Comparison of ENCODE assay signal across 11 cellular contexts in the genomic region with DNA sequence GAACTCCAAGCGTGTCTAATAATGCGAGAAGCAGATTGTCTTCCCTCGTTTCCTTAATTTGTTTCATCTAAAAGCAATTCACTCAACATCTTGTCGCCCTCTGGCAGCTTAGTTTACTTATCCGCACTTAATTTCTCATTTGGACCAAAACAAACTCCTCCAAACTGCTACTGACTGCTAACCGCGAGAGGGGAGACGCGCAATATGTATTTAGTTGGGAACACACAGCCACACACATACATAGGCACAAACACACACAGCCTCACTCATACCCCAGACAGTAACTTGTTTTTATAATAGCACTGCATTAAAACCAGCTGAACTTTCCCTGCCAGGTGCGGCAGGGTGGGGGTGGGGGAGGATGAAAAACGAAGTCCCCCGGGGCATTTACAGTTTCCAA. TPM values are rescaled to one million over a fixed set of nuclear protein-coding genes. Genes with fewer than 3 reads are reported as not detected.
DNase-seq lines count a peak whose midpoint lies in the region; ATAC-seq and TF ChIP-seq lines count a peak whose summit lies in the region.
"Had no signal": no experiment of that assay in that cellular context is flagged by ENCODE, and none has a peak within 500 bp of the region (broad histone marks: within the 10 kb centered on the region; RNA-seq: fewer than 3 reads in every experiment).

No MANE protein-coding gene starts in this region.

- H3K79me2 ChIP-seq in GM23338 (replicated peaks; ENCODE audit: insufficient read depth) = no peaks in the 10 kb centered on the region

- no peak for ATAC-seq in GM23338
- no peak for ATAC-seq in gastrocnemius medialis
- ATAC-seq in HG03139 (IDR thresholded peaks at IDR 0.05; ENCODE audit: unreplicated experiment) = no peak
- no peak for ATAC-seq in GM21390 (IDR thresholded peaks at IDR 0.05; ENCODE audit: unreplicated experiment)
- ATAC-seq in stimulated activated effector memory CD8-positive, alpha-beta T cell treated with anti-CD3 and anti-CD28 coated beads, Interleukin-12 subunit alpha, Interleukin-12 subunit beta, amount 100 ng/mL, for 72 hours = no peak
- ATAC-seq: effector memory CD8-positive, alpha-beta T cell had no signal

- H2AFZ ChIP-seq in GM23338 = peak overlapping the region; percentile 72

- H3K36me3 Mint-ChIP-seq in GM23338 (ENCODE audit: low read depth) = no peaks in the 10 kb centered on the region; the same call in 2 of the 3 replicates
- no peaks in the 10 kb centered on the region for H3K36me3 Mint-ChIP-seq in stimulated activated effector memory CD8-positive, alpha-beta T cell treated with anti-CD3 and anti-CD28 coated beads, Interleukin-12 subunit alpha, Interleukin-12 subunit beta, amount 100 ng/mL, for 72 hours

- no peak for DNase-seq in GM23338 (ENCODE audit: low spot score)
- DNase-seq in WERI-Rb-1 = no peak
- DNase-seq in gastrocnemius medialis = no peak
- DNase-seq in stimulated activated effector memory CD8-positive, alpha-beta T cell treated with anti-CD3 and anti-CD28 coated beads, Interleukin-12 subunit alpha, Interleukin-12 subunit beta, amount 100 ng/mL, for 72 hours (ENCODE audit: low spot score in 2 of 2) = no peak
- no peak for DNase-seq in NOMO-1 treated with dmso at 0.1 percent for 144 hours (lab: John Stamatoyannopoulos, UW; ENCODE audit: unreplicated experiment)
- DNase-seq: effector memory CD8-positive, alpha-beta T cell; sigmoid colon had no signal

- H3K4me1 ChIP-seq in GM23338 (ENCODE audit: insufficient read depth) = peaks cover 20% of the 10 kb centered on the region; the same call in 1 of the 2 replicates
- peaks cover 8% of the 10 kb centered on the region for H3K4me1 ChIP-seq in iPS-15b (ENCODE audit: control insufficient read depth, insufficient read depth, low read length)
- H3K4me1 ChIP-seq in gastrocnemius medialis = peaks cover 15 to 19% of the 10 kb centered on the region in 2 donors

- H3K27me3 ChIP-seq in GM23338 (ENCODE audit: insufficient read depth) (peaks cover 72% of the 10 kb centered on the region), WERI-Rb-1 (ENCODE audit: insufficient read depth, low read depth, severe bottlenecking) (peaks cover 22% of the 10 kb centered on the region), iPS-15b (ENCODE audit: control insufficient read depth, insufficient read depth, low read length) (peaks cover 59% of the 10 kb centered on the region), gastrocnemius medialis (no peaks in the 10 kb centered on the region)

- H3K36me3 ChIP-seq in GM23338 (ENCODE audit: insufficient read depth) (no peaks in the 10 kb centered on the region), WERI-Rb-1 (no peaks in the 10 kb centered on the region), iPS-15b (ENCODE audit: control insufficient read depth, insufficient read depth, low read length) (no peaks in the 10 kb centered on the region), gastrocnemius medialis (no peaks in the 10 kb centered on the region)
- H3K36me3 ChIP-seq: sigmoid colon had no signal

- H3K27ac Mint-ChIP-seq in GM23338 = no peak overlapping the region
- H3K27ac Mint-ChIP-seq in stimulated activated effector memory CD8-positive, alpha-beta T cell treated with anti-CD3 and anti-CD28 coated beads, Interleukin-12 subunit alpha, Interleukin-12 subunit beta, amount 100 ng/mL, for 72 hours = no peak overlapping the region
- H3K27ac Mint-ChIP-seq: effector memory CD8-positive, alpha-beta T cell had no signal

- H4K20me1 ChIP-seq in GM23338 (replicated peaks; ENCODE audit: insufficient read depth) = peaks cover 6% of the 10 kb centered on the region; the same call in 1 of the 2 replicates

- H3K4me3 ChIP-seq in GM23338 = peak overlapping the region; percentile 84
- peak overlapping the region; percentile 84 for H3K4me3 ChIP-seq in WERI-Rb-1 (ENCODE audit: low read depth, low read length)
- peak overlapping the region; percentile 74 for H3K4me3 ChIP-seq in iPS-15b (ENCODE audit: low read depth, low read length)
- H3K4me3 ChIP-seq in gastrocnemius medialis = peak overlapping the region; percentile 73 to 93 (median 76)

- in situ Hi-C loops in gastrocnemius medialis (cut with MboI; ENCODE audit: low sequenced_read_pairs in 4 of 4) = loop anchor here in 1 of 4 donors (25.0 kb wide), 1 partner anchor 649 kb away; no protein-coding TSS in a partner anchor

- H3K4me2 ChIP-seq in GM23338 = peak overlapping the region; percentile 92

- H3K4me3 Mint-ChIP-seq in GM23338 = peak overlapping the region; percentile 92
- H3K4me3 Mint-ChIP-seq in stimulated activated effector memory CD8-positive, alpha-beta T cell treated with anti-CD3 and anti-CD28 coated beads, Interleukin-12 subunit alpha, Interleukin-12 subunit beta, amount 100 ng/mL, for 72 hours = no peak overlapping the region

- peaks cover 46% of the 10 kb centered on the region for H3K27me3 Mint-ChIP-seq in GM23338 (ENCODE audit: insufficient read depth, low read depth, poor library complexity)

- H3K9me3 ChIP-seq in WERI-Rb-1 (ENCODE audit: severe bottlenecking) (no peaks in the 10 kb centered on the region), iPS-15b (ENCODE audit: control insufficient read depth, insufficient read depth, low read length) (no peaks in the 10 kb centered on the region), gastrocnemius medialis (no peaks in the 10 kb centered on the region)
- H3K9me3 ChIP-seq: sigmoid colon had no signal

- no peak overlapping the region for H3K27ac ChIP-seq in GM23338 (ENCODE audit: low read depth)
- no peak overlapping the region for H3K27ac ChIP-seq in WERI-Rb-1
- no peak overlapping the region for H3K27ac ChIP-seq in gastrocnemius medialis
- H3K27ac ChIP-seq: sigmoid colon had no signal

- H3F3A ChIP-seq in GM23338 (replicated peaks; ENCODE audit: low read depth) = peaks cover 5% of the 10 kb centered on the region; the same call in 1 of the 2 replicates

- H3K9me3 Mint-ChIP-seq in GM23338 = no peaks in the 10 kb centered on the region
- no peaks in the 10 kb centered on the region for H3K9me3 Mint-ChIP-seq in stimulated activated effector memory CD8-positive, alpha-beta T cell treated with anti-CD3 and anti-CD28 coated beads, Interleukin-12 subunit alpha, Interleukin-12 subunit beta, amount 100 ng/mL, for 72 hours

- no peak for TF ChIP-seq POLR2A in gastrocnemius medialis (IDR thresholded peaks at IDR 0.05)

- peaks cover 18% of the 10 kb centered on the region for H3K4me1 Mint-ChIP-seq in GM23338
- H3K4me1 Mint-ChIP-seq in stimulated activated effector memory CD8-positive, alpha-beta T cell treated with anti-CD3 and anti-CD28 coated beads, Interleukin-12 subunit alpha, Interleukin-12 subunit beta, amount 100 ng/mL, for 72 hours = no peaks in the 10 kb centered on the region

- no peak overlapping the region for H3K9ac ChIP-seq in iPS-15b (ENCODE audit: low read depth, low read length)

- no peak for TF ChIP-seq CTCF in GM23338 (conservative IDR thresholded peaks at IDR 0.05; ENCODE audit: low read depth in 2 of 2)
- no peak for TF ChIP-seq CTCF in WERI-Rb-1 (IDR thresholded peaks at IDR 0.05; ENCODE audit: low read depth, low read length)
- TF ChIP-seq CTCF in gastrocnemius medialis (IDR thresholded peaks at IDR 0.05 in 4 of 5, conservative IDR thresholded peaks at IDR 0.05 in 1 of 5) = no peak

- intact Hi-C loops in gastrocnemius medialis (cut with DNase I; ENCODE audit: low total_unique reads) = no loop called here

- no peaks in the 10 kb centered on the region for H3K9me2 ChIP-seq in GM23338 (ENCODE audit: insufficient read depth)

TF ChIP-seq in GM23338, 12 proteins besides CTCF, POLR2A, EP300 and RAD21:
- TF ChIP-seq STAT1 (IDR thresholded peaks at IDR 0.05; ENCODE audit: unreplicated experiment) (no peak), ZNF114 (CRISPR knock-in tag; IDR thresholded peaks at IDR 0.05) (no peak), NANOG (IDR thresholded peaks at IDR 0.05; ENCODE audit: borderline replicate concordance) (no peak), ZNF331 (CRISPR knock-in tag; IDR thresholded peaks at IDR 0.05; ENCODE audit: low read depth) (no peak), CREB1 (CRISPR knock-in tag; IDR thresholded peaks at IDR 0.05; ENCODE audit: low read depth) (no peak)
- TF ChIP-seq, protein P1, sequence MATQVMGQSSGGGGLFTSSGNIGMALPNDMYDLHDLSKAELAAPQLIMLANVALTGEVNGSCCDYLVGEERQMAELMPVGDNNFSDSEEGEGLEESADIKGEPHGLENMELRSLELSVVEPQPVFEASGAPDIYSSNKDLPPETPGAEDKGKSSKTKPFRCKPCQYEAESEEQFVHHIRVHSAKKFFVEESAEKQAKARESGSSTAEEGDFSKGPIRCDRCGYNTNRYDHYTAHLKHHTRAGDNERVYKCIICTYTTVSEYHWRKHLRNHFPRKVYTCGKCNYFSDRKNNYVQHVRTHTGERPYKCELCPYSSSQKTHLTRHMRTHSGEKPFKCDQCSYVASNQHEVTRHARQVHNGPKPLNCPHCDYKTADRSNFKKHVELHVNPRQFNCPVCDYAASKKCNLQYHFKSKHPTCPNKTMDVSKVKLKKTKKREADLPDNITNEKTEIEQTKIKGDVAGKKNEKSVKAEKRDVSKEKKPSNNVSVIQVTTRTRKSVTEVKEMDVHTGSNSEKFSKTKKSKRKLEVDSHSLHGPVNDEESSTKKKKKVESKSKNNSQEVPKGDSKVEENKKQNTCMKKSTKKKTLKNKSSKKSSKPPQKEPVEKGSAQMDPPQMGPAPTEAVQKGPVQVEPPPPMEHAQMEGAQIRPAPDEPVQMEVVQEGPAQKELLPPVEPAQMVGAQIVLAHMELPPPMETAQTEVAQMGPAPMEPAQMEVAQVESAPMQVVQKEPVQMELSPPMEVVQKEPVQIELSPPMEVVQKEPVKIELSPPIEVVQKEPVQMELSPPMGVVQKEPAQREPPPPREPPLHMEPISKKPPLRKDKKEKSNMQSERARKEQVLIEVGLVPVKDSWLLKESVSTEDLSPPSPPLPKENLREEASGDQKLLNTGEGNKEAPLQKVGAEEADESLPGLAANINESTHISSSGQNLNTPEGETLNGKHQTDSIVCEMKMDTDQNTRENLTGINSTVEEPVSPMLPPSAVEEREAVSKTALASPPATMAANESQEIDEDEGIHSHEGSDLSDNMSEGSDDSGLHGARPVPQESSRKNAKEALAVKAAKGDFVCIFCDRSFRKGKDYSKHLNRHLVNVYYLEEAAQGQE (IDR thresholded peaks at IDR 0.05; ENCODE audit: unreplicated experiment) = no peak
TF ChIP-seq in GM23338: peak in this region for 0.

RNA-seq across cellular contexts. Expression of a gene that starts 2.6 kb away (rescaled TPM):
- total RNA-seq in GM23338 (2014; rRNA removed; shearing (Covaris generic)) = 0.73 and 1.4 TPM in 2 replicates
- 0.10 and 1.1 TPM in 2 replicates for polyA plus RNA-seq in GM23338 (2016; fragmentation: Nextera tagmentation; extraction: Ambion mirVana)
- 1 to 10 TPM; 1.6 to 5.7 (median 3.5) TPM for total RNA-seq in gastrocnemius medialis
- total RNA-seq: LHCN-M2 had no signal
